Comparison of ENCODE assay signal across 1 cellular context in the genomic region with DNA sequence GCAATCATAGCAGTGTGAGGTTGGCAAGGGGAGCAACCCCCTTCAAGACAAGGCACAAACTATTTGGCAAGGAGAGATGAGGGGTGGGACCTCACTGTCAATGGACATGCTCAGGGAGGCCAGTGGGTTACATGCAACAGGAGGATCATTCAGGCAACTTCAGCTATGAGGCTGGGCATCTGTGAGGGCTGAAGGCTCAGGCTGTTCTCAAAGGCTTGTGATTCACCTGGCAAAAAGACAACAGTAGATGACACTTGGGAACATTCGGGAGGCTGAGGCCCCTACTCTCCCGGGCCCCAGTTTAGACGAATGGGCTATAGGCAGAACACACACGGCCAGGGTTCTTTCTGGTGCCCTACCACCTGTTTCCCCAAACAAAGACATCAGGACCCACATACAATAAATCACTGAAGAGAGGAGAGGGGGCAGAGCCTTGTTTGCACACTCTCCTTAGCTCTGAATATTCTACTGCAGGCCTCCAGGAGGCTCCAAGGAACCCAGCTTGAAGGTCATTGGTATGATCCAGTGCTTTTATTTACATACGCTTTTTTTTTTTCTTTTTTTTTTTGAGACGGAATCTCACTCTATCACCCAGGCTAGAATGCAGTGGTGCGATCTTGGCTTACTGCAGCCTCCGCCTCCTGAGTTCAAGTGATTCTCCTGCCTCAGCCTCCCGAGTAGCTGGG.
A peak's percentile ranks its signal among the peaks of the same experiment; 100 is the strongest.
TF ChIP-seq lines count a peak whose summit lies in the region.

No MANE protein-coding gene starts in this region.

TF ChIP-seq in endothelial cell of umbilical vein, 7 proteins besides CTCF, POLR2A, EP300 and RAD21:
- TF ChIP-seq POLR2AphosphoS5 (IDR thresholded peaks at IDR 0.05; ENCODE audit: insufficient read depth, low read depth, low read length) (peak; percentile 36), MYC (IDR thresholded peaks at IDR 0.05; ENCODE audit: low read depth, low read length) (no peak)
